1 cellular context compared by ENCODE assay signal in genomic region chr10:87863102-87863943, GRCh38.
TF ChIP-seq lines count a peak whose summit lies in the region.

TSS of gene KLLN (minus strand) at chr10:87863533. CDS start at chr10:87862487, 1,046 bp downstream.
TSS of gene PTEN (plus strand) at chr10:87863625. CDS start at chr10:87864470, 845 bp downstream.

TF ChIP-seq in SK-N-SH, 30 proteins besides CTCF, POLR2A, EP300 and RAD21 (continued from another document):
- TF ChIP-seq ZBTB33 (IDR thresholded peaks at IDR 0.05; ENCODE audit: borderline replicate concordance, low read depth) (peak; percentile 21; the same call in 1 of the 2 replicates), SMC3 (IDR thresholded peaks at IDR 0.05; ENCODE audit: low read depth, low read length) (peak; percentile 31), CHD2 (IDR thresholded peaks at IDR 0.05; ENCODE audit: low read length, partially characterized antibody) (peak; percentile 98), PBX3 (IDR thresholded peaks at IDR 0.05) (peak; percentile 93), TAF1 (IDR thresholded peaks at IDR 0.05; ENCODE audit: borderline replicate concordance, low read depth, low read length) (peak; percentile 99), RXRA (IDR thresholded peaks at IDR 0.05; ENCODE audit: borderline replicate concordance, low read depth) (peak; percentile 48; the same call in 1 of the 2 replicates)
